In genomic region chr9:123109540-123110279, GRCh38 we compare ENCODE assay signal across 1 cellular context.
TF ChIP-seq lines count a peak whose summit lies in the region.

No MANE protein-coding gene starts in this region.

TF ChIP-seq in HepG2, 621 proteins besides CTCF, POLR2A, EP300 and RAD21 (continued from another document and continues in another):
- TF ChIP-seq ARID5B (CRISPR knock-in tag; IDR thresholded peaks at IDR 0.05) (peak; percentile 89), ZNF780A (CRISPR knock-in tag; IDR thresholded peaks at IDR 0.05) (0 out of 2 replicates have a peak, but pooled peaks have one; percentile 26), FOSL2 (CRISPR knock-in tag; IDR thresholded peaks at IDR 0.05) (peak; percentile 71), HNF1A (IDR thresholded peaks at IDR 0.05; ENCODE audit: low read depth) (peak; percentile 24; the same call in 1 of the 2 replicates), HNF1A (CRISPR knock-in tag; IDR thresholded peaks at IDR 0.05; ENCODE audit: borderline replicate concordance) (no peak), RCOR2 (CRISPR knock-in tag; IDR thresholded peaks at IDR 0.05) (peak; percentile 41; the same call in 1 of the 2 replicates), ZNF687 (CRISPR knock-in tag; IDR thresholded peaks at IDR 0.05) (peak; percentile 76), RARA (CRISPR knock-in tag; IDR thresholded peaks at IDR 0.05) (peak; percentile 59), RXRB (CRISPR knock-in tag; IDR thresholded peaks at IDR 0.05; ENCODE audit: borderline replicate concordance) (peak; percentile 41; the same call in 1 of the 2 replicates), ARNTL (CRISPR knock-in tag; IDR thresholded peaks at IDR 0.05) (0 out of 2 replicates have a peak, but pooled peaks have one; percentile 45), ZNF552 (CRISPR knock-in tag; IDR thresholded peaks at IDR 0.05; ENCODE audit: borderline replicate concordance) (no peak), HMG20A (CRISPR knock-in tag; IDR thresholded peaks at IDR 0.05; ENCODE audit: borderline replicate concordance) (peak; percentile 60; the same call in 1 of the 2 replicates), AKNA (CRISPR knock-in tag; IDR thresholded peaks at IDR 0.05; ENCODE audit: borderline replicate concordance) (no peak), SRSF1 (optimal IDR thresholded peaks at IDR 0.05; ENCODE audit: low read depth, low read length) (no peak), ZNF331 (CRISPR knock-in tag; IDR thresholded peaks at IDR 0.05) (peak; percentile 81; the same call in 1 of the 2 replicates), HOMEZ (CRISPR knock-in tag; IDR thresholded peaks at IDR 0.05; ENCODE audit: low read depth) (peak; percentile 44; the same call in 1 of the 2 replicates), THAP11 (CRISPR knock-in tag; IDR thresholded peaks at IDR 0.05) (peak; percentile 43; the same call in 1 of the 2 replicates), TBX2 (CRISPR knock-in tag; IDR thresholded peaks at IDR 0.05; ENCODE audit: borderline replicate concordance) (peak; percentile 35; the same call in 1 of the 2 replicates), ZBTB20 (CRISPR knock-in tag; IDR thresholded peaks at IDR 0.05; ENCODE audit: borderline replicate concordance, low read depth) (peak; percentile 45; the same call in 1 of the 2 replicates), SOX5 (CRISPR knock-in tag; IDR thresholded peaks at IDR 0.05; ENCODE audit: borderline replicate concordance) (peak; percentile 81), GATAD1 (CRISPR knock-in tag; IDR thresholded peaks at IDR 0.05) (0 out of 2 replicates have a peak, but pooled peaks have one; percentile 17), SP4 (CRISPR knock-in tag; IDR thresholded peaks at IDR 0.05) (peak; percentile 7; the same call in 1 of the 2 replicates), CBX5 (CRISPR knock-in tag; IDR thresholded peaks at IDR 0.05; ENCODE audit: borderline replicate concordance) (0 out of 2 replicates have a peak, but pooled peaks have one; percentile 55), NONO (IDR thresholded peaks at IDR 0.05) (no peak), NONO (CRISPR knock-in tag; conservative IDR thresholded peaks at IDR 0.05) (0 out of 2 replicates have a peak, but pooled peaks have one; percentile 56), STAG1 (CRISPR knock-in tag; IDR thresholded peaks at IDR 0.05) (no peak), GMEB1 (CRISPR knock-in tag; IDR thresholded peaks at IDR 0.05; ENCODE audit: borderline replicate concordance) (no peak), ZNF431 (CRISPR knock-in tag; IDR thresholded peaks at IDR 0.05; ENCODE audit: borderline replicate concordance, low read depth) (0 out of 2 replicates have a peak, but pooled peaks have one; percentile 56), ISL2 (CRISPR knock-in tag; IDR thresholded peaks at IDR 0.05) (0 out of 2 replicates have a peak, but pooled peaks have one; percentile 24), MIXL1 (CRISPR knock-in tag; IDR thresholded peaks at IDR 0.05) (peak; percentile 68; the same call in 1 of the 2 replicates), DR1 (CRISPR knock-in tag; IDR thresholded peaks at IDR 0.05) (no peak), JDP2 (CRISPR knock-in tag; IDR thresholded peaks at IDR 0.05; ENCODE audit: borderline replicate concordance) (no peak), NR3C1 (CRISPR knock-in tag; IDR thresholded peaks at IDR 0.05) (no peak), GATAD2A (CRISPR knock-in tag; IDR thresholded peaks at IDR 0.05) (peak; percentile 91), ZGPAT (CRISPR knock-in tag; IDR thresholded peaks at IDR 0.05) (peak; percentile 58; the same call in 1 of the 2 replicates)
